In the genomic region with DNA sequence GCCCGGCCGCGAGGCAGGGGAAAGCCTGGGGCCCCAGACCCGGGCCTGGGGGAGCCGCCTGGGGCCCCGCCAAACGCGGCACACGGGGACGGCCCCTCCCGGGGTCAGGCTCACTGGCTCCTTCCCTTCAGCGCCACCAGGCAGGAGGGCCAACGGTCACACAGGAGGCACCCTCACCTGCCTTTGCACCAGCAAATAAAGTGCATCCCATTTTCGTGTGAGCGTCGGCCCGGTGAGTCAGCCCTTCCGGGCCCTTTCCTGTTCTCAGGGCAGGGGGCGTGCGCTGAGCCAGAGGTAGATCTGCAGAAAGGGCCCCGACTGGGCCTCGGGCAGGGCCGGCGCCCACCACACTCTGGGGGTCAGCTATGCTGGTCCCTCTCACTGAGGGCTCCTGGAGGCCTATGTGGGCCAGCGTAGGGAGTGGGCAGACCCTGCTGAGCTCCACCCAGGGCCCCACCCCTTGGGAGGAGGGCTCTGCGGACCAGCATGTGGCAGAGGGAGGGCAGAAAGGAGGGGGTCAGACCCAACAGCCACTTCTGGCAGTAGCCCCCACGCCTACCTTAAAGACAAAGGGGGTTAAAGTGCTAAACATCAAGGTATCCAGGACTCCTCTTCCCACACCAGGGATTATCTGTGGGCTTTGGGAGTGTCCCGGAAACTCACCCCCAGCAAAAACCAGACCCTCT, we compare ENCODE assay signal across 8 cellular contexts. TPM values are rescaled to one million over a fixed set of nuclear protein-coding genes. Genes with fewer than 3 reads are reported as not detected.
A peak's percentile ranks its signal among the peaks of the same experiment; 100 is the strongest.
DNase-seq lines count a peak whose midpoint lies in the region; ATAC-seq, FAIRE-seq and TF ChIP-seq lines count a peak whose summit lies in the region.

No MANE protein-coding gene starts in this region.

- intact Hi-C loops in kidney (cut with DNase I): no loop called here

- TF ChIP-seq CTCF in WERI-Rb-1 (IDR thresholded peaks at IDR 0.05; ENCODE audit: low read depth, low read length) (no peak), kidney (IDR thresholded peaks at IDR 0.05; ENCODE audit: borderline replicate concordance, extremely low read depth, insufficient read depth) (no peak)

- no peaks in the 10 kb centered on the region for H3K27me3 ChIP-seq in WERI-Rb-1 (ENCODE audit: insufficient read depth, low read depth, severe bottlenecking)

- no peak overlapping the region for H3K9ac ChIP-seq in kidney (ENCODE audit: low read length in 2 of 2)

- H3K4me3 Mint-ChIP-seq in central memory CD8-positive, alpha-beta T cell: peak overlapping the region; percentile 77

- H3K9me3 ChIP-seq in WERI-Rb-1 (ENCODE audit: severe bottlenecking): no peaks in the 10 kb centered on the region
- H3K9me3 ChIP-seq in kidney (ENCODE audit: control insufficient read depth in 1 of 2, low read length in 2 of 2): no peaks in the 10 kb centered on the region

- H3K27ac ChIP-seq in WERI-Rb-1 (peak overlapping the region; percentile 36; the same call in 1 of the 2 replicates), kidney (ENCODE audit: low read depth in 2 of 2, low read length in 2 of 2) (peak overlapping the region in 1 of 2 donors; percentile 7)

- peak; percentile 89 for DNase-seq in COLO668 (lab: John Stamatoyannopoulos, UW; ENCODE audit: unreplicated experiment)
- DNase-seq in GOT3 (lab: John Stamatoyannopoulos, UW): peak; percentile 53
- DNase-seq in NCI-H1694 treated with DMSO at 0.1 percent for 48 hours (lab: John Stamatoyannopoulos, UW): peak; percentile 29
- DNase-seq in WERI-Rb-1: peak; percentile 73
- no peak for DNase-seq in central memory CD8-positive, alpha-beta T cell (ENCODE audit: low spot score in 2 of 2)
- peak; percentile 91 for DNase-seq in kidney
- peak; percentile 62 to 66 for DNase-seq in stimulated activated CD4-positive, alpha-beta T cell treated with anti-CD3 and anti-CD28 coated beads, Interleukin-1b, Interleukin-23, amount 100 ng/mL, for 4 hours (ENCODE audit: low read depth in 2 of 2)

- no peaks in the 10 kb centered on the region for H3K9me3 Mint-ChIP-seq in central memory CD8-positive, alpha-beta T cell

- peak overlapping the region; percentile 49 for H3K4me3 ChIP-seq in WERI-Rb-1 (ENCODE audit: low read depth, low read length)
- H3K4me3 ChIP-seq in kidney (ENCODE audit: low read length in 2 of 2): peak overlapping the region in 1 of 2 donors; percentile 53

- peaks cover 2% of the 10 kb centered on the region for H3K36me3 ChIP-seq in WERI-Rb-1
- peaks cover 0 to 2% of the 10 kb centered on the region in 2 donors for H3K36me3 ChIP-seq in kidney (ENCODE audit: control insufficient read depth in 1 of 2, insufficient read depth in 2 of 2, low read length in 2 of 2)

- H3K27me3 Mint-ChIP-seq in central memory CD8-positive, alpha-beta T cell: no peaks in the 10 kb centered on the region

- H3K4me1 Mint-ChIP-seq in central memory CD8-positive, alpha-beta T cell: peaks cover 35% of the 10 kb centered on the region

- H3K4me1 ChIP-seq in kidney (ENCODE audit: control insufficient read depth in 1 of 2, insufficient read depth in 1 of 2, low read depth in 1 of 2, low read length in 2 of 2): peaks cover 0 to 26% of the 10 kb centered on the region in 2 donors

- H3K27ac Mint-ChIP-seq in central memory CD8-positive, alpha-beta T cell (ENCODE audit: low read depth): no peak overlapping the region

- peak; percentile 39 for ATAC-seq in central memory CD8-positive, alpha-beta T cell (replicated peaks; ENCODE audit: extremely low read depth, poor library complexity, severe bottlenecking)
- no peak for ATAC-seq in GM21723 (IDR thresholded peaks at IDR 0.05; ENCODE audit: unreplicated experiment)

- H3K36me3 Mint-ChIP-seq in central memory CD8-positive, alpha-beta T cell (ENCODE audit: insufficient read depth): peaks cover 25% of the 10 kb centered on the region

- FAIRE-seq in kidney (lab: Jason Lieb, UNC): no peak

RNA-seq across cellular contexts. Expression of a gene that starts 0.9 kb away (rescaled TPM):
- total RNA-seq in kidney: 39.8 TPM
- polyA plus RNA-seq in kidney (ENCODE audit: insufficient read depth, low read depth, low replicate concordance): 39.3 TPM

RNA-seq across cellular contexts. Expression of a gene that starts 12.6 kb away (rescaled TPM):
- 19.2 TPM for total RNA-seq in kidney
- 8.6 TPM for polyA plus RNA-seq in kidney (ENCODE audit: insufficient read depth, low read depth, low replicate concordance)

RNA-seq across cellular contexts. Expression of a gene that starts 22.3 kb away (rescaled TPM):
- 7.9 TPM for total RNA-seq in kidney
- polyA plus RNA-seq in kidney (ENCODE audit: insufficient read depth, low read depth, low replicate concordance): 8.5 TPM

RNA-seq across cellular contexts. Expression of a gene that starts 23.8 kb away (rescaled TPM):
- total RNA-seq in kidney: 73.3 TPM
- polyA plus RNA-seq in kidney (ENCODE audit: insufficient read depth, low read depth, low replicate concordance): 51.3 TPM

Comparison
In these comparisons a context has a peak if more than half of its experiments do, and no peak if none do; other contexts are left out.
1. DNase-seq: peak in COLO668 (single experiment), GOT3 (single experiment), NCI-H1694 treated with DMSO at 0.1 percent for 48 hours (single experiment), WERI-Rb-1 (single experiment), kidney (single experiment) and stimulated activated CD4-positive, alpha-beta T cell treated with anti-CD3 and anti-CD28 coated beads, Interleukin-1b, Interleukin-23, amount 100 ng/mL, for 4 hours (2 of 2); none in central memory CD8-positive, alpha-beta T cell (0 of 2).